ENCODE assay signal across 14 cellular contexts in the genomic region with DNA sequence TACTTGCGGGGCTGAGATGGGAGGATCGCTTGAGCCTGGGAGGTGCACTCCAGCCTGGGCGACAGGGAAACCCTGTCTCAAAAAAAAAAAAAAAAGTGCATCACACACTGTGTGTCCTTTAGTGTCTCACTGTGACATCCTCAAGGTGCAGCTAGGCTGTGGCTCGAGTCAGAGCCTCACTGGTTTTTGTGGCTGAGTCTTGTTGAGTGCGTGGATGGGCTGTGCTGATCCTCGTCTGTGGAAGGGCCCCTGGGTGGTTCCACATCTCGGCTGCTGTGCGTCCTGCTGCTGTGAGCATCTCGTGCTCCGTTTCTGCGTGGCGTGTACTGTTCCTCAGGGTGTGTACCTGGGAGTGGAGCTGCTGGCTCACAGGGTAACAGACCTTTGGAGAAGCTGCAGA. TPM values are rescaled to one million over a fixed set of nuclear protein-coding genes. Genes with fewer than 3 reads are reported as not detected.
DNase-seq lines count a peak whose midpoint lies in the region; ATAC-seq, FAIRE-seq and TF ChIP-seq lines count a peak whose summit lies in the region.
"Had no signal": no experiment of that assay in that cellular context is flagged by ENCODE, and none has a peak within 500 bp of the region (broad histone marks: within the 10 kb centered on the region; RNA-seq: fewer than 3 reads in every experiment).

No MANE protein-coding gene starts in this region.

- BruUV-seq in IMR-90 (replicated peaks; lab: Mats Ljungman, UMichigan) (no TSS peak), GM12878 (replicated peaks; lab: Mats Ljungman, UMichigan) (no TSS peak)

- DNase-seq in IMR-90 (no peak), GM12878 (ENCODE audit: low read depth, low spot score) (no peak), psoas muscle (no peak), foreskin keratinocyte (no peak)
- DNase-seq: activated CD4-positive, alpha-beta memory T cell treated with anti-CD3 and anti-CD28 coated beads for 36 hours; activated gamma-delta T cell treated with Interleukin-2 at 50 U/mL for 16 hours; CD4-positive, alpha-beta T cell; central memory CD4-positive, alpha-beta T cell; GOT3; spleen had no signal

- no peak overlapping the region for H3K23ac ChIP-seq in IMR-90 (ENCODE audit: low read depth, low read length)

- H4K8ac ChIP-seq in IMR-90 (ENCODE audit: low read depth in 2 of 2, low read length in 2 of 2), result no peak overlapping the region

- SMC1A ChIA-PET in GM12878 (lab: Charles Lee; ENCODE audit: uncharacterized antibody, unreplicated experiment), result interaction anchor here (0.6 to 0.8 kb wide), 2 partner anchors 22 to 484 kb away, joined by 3 to 4 read pairs; no protein-coding TSS in a partner anchor

- H2BK120ac ChIP-seq in IMR-90 (ENCODE audit: low read depth, low read length), result no peak overlapping the region

- H3K9me3 ChIP-seq in IMR-90 (ENCODE audit: control insufficient read depth, insufficient read depth, low read length) (no peaks in the 10 kb centered on the region), GM12878 (replicated peaks; ENCODE audit: control insufficient read depth, insufficient read depth, low read length) (no peaks in the 10 kb centered on the region), psoas muscle (no peaks in the 10 kb centered on the region)
- H3K9me3 ChIP-seq: spleen had no signal

- H3K4me3 ChIP-seq in IMR-90 (ENCODE audit: insufficient read depth, low read depth, low read length), result no peak overlapping the region
- no peak overlapping the region for H3K4me3 ChIP-seq in GM12878
- H3K4me3 ChIP-seq in psoas muscle, result peak overlapping the region; percentile 36
- H3K4me3 ChIP-seq: spleen had no signal

- FAIRE-seq in GM12878 (lab: Jason Lieb, UNC), result no peak

- peaks cover 15% of the 10 kb centered on the region for H3K9me1 ChIP-seq in IMR-90 (ENCODE audit: insufficient read depth, low read length)

- TF ChIP-seq CTCF in IMR-90 (conservative IDR thresholded peaks at IDR 0.05; ENCODE audit: low read depth, low read length), result no peak
- no peak for TF ChIP-seq CTCF in GM12878 (IDR thresholded peaks at IDR 0.05 in 2 of 3, conservative IDR thresholded peaks at IDR 0.05 in 1 of 3; ENCODE audit: control insufficient read depth in 2 of 3, extremely low read depth in 1 of 3, insufficient read depth in 1 of 3, low read depth in 3 of 3, low read length in 3 of 3)
- no peak for TF ChIP-seq CTCF in psoas muscle (IDR thresholded peaks at IDR 0.05)
- TF ChIP-seq CTCF in foreskin keratinocyte (conservative IDR thresholded peaks at IDR 0.05), result no peak

- H2AK9ac ChIP-seq in IMR-90 (replicated peaks; ENCODE audit: low read depth, low read length, poor library complexity), result no peak overlapping the region

- H4K5ac ChIP-seq in IMR-90 (ENCODE audit: low read depth, low read length), result no peak overlapping the region

- TF ChIP-seq POLR2A in IMR-90 (IDR thresholded peaks at IDR 0.05; ENCODE audit: low read depth, low read length), result no peak; the same call in 1 of the 2 replicates
- peak; percentile 32; the same call in 1 of the 2 replicates for TF ChIP-seq POLR2A in GM12878 (IDR thresholded peaks at IDR 0.05; ENCODE audit: low read depth, low read length)

- no peak overlapping the region for H2BK5ac ChIP-seq in IMR-90 (ENCODE audit: low read depth, low read length, poor library complexity, severe bottlenecking)

- ATAC-seq in IMR-90 (ENCODE audit: low read depth), result no peak
- no peak for ATAC-seq in GM12878
- ATAC-seq in psoas muscle, result no peak
- ATAC-seq in foreskin keratinocyte, result no peak
- no peak for ATAC-seq in GM18858 (IDR thresholded peaks at IDR 0.05; ENCODE audit: unreplicated experiment)
- no peak for ATAC-seq in HG03521 (IDR thresholded peaks at IDR 0.05; ENCODE audit: unreplicated experiment)
- ATAC-seq: left lobe of liver; natural killer cell treated with Interleukin-12 subunit alpha and Interleukin-12 subunit beta and Interleukin-15 and Interleukin-18, amount 100 ng/mL, for 72 hours had no signal

- POLR2A ChIA-PET in IMR-90 (lab: Charles Lee; ENCODE audit: unreplicated experiment) (no interaction called here), GM12878 (lab: Charles Lee) (no interaction called here)

- H3K27ac ChIP-seq in IMR-90 (ENCODE audit: insufficient read depth, low read length) (no peak overlapping the region), GM12878 (ENCODE audit: control insufficient read depth, insufficient read depth) (no peak overlapping the region), psoas muscle (peak overlapping the region; percentile 99), foreskin keratinocyte (no peak overlapping the region)

- H3K18ac ChIP-seq in IMR-90 (ENCODE audit: low read depth, low read length), result no peak overlapping the region

- in situ Hi-C loops in IMR-90 (cut with MboI; ENCODE audit: low sequenced_read_pairs), result no loop called here
- in situ Hi-C loops in GM12878 (cut with MboI), result no loop called here

- H3K4me1 ChIP-seq in IMR-90 (ENCODE audit: control insufficient read depth, insufficient read depth, low read length) (peaks cover 18% of the 10 kb centered on the region), GM12878 (ENCODE audit: control insufficient read depth, insufficient read depth, low read length) (peaks cover 14% of the 10 kb centered on the region), psoas muscle (peaks cover 89% of the 10 kb centered on the region), foreskin keratinocyte (peaks cover 13% of the 10 kb centered on the region)

- H2AK5ac ChIP-seq in IMR-90 (ENCODE audit: low read depth, low read length), result peak overlapping the region; percentile 17; the same call in 1 of the 2 replicates

- H3K9ac ChIP-seq in IMR-90 (ENCODE audit: low read depth, low read length) (no peak overlapping the region), GM12878 (ENCODE audit: control insufficient read depth, insufficient read depth, low read length) (no peak overlapping the region)

- CTCF ChIA-PET in IMR-90 (lab: Yijun Ruan, JAX), result interaction anchor here (0.6 to 1.5 kb wide), 2 partner anchors 18 to 27 kb away, joined by 4 to 5 read pairs; no protein-coding TSS in a partner anchor
- CTCF ChIA-PET in GM12878 (lab: Yijun Ruan, JAX), result no interaction called here

- no peak overlapping the region for H2BK20ac ChIP-seq in IMR-90 (ENCODE audit: low read depth, low read length)

- no peak overlapping the region for H3K56ac ChIP-seq in IMR-90 (ENCODE audit: extremely low read depth, insufficient read depth, low read length)

- H3K4ac ChIP-seq in IMR-90 (ENCODE audit: low read depth, low read length), result no peak overlapping the region

- TF ChIP-seq RAD21 in IMR-90 (IDR thresholded peaks at IDR 0.05; ENCODE audit: low read length) (no peak), GM12878 (IDR thresholded peaks at IDR 0.05; ENCODE audit: insufficient read depth, low read depth, low read length) (no peak)

- 88% methylated on average over 5 of the region's 12 CpGs; no CpG with 5 or more reads in 1 of the 2 experiments for WGBS in IMR-90 (ENCODE audit: extremely low coverage in 2 of 2, insufficient read length in 1 of 2), 2 experiments
- WGBS in GM12878 (ENCODE audit: insufficient coverage, insufficient replicate concordance, low lambda C conversion rate, missing lambda C conversion rate), result 85% methylated on average over 12 of the region's 12 CpGs
- 53 to 80% (median 59%) methylated on average over 12 of the region's 12 CpGs for WGBS in psoas muscle, 3 donors

- H2AFZ ChIP-seq in IMR-90 (replicated peaks; ENCODE audit: low read length, poor library complexity) (no peak overlapping the region), GM12878 (ENCODE audit: control insufficient read depth, low read depth, low read length) (no peak overlapping the region)

- no peaks in the 10 kb centered on the region for H3K27me3 ChIP-seq in IMR-90 (ENCODE audit: control insufficient read depth, insufficient read depth, low read length)
- H3K27me3 ChIP-seq in GM12878 (replicated peaks in 1 of 2; ENCODE audit: control insufficient read depth in 2 of 2, insufficient read depth in 2 of 2, low read length in 1 of 2), result no peaks in the 10 kb centered on the region
- no peaks in the 10 kb centered on the region for H3K27me3 ChIP-seq in psoas muscle (ENCODE audit: insufficient read depth in 3 of 3, low read length in 2 of 3)
- no peaks in the 10 kb centered on the region for H3K27me3 ChIP-seq in foreskin keratinocyte
- H3K27me3 ChIP-seq: spleen had no signal

- peaks cover 18 to 80% of the 10 kb centered on the region in 2 experiments; a peak in 3 of 4 replicates for H3K79me1 ChIP-seq in IMR-90 (ENCODE audit: low read depth in 1 of 2, low read length in 2 of 2)

- RAD21 ChIA-PET in GM12878 (lab: Charles Lee; ENCODE audit: unreplicated experiment), result no interaction called here

- TF ChIP-seq EP300 in GM12878 (IDR thresholded peaks at IDR 0.05; ENCODE audit: borderline replicate concordance in 1 of 2, control insufficient read depth in 1 of 2, low read depth in 2 of 2, low read length in 2 of 2), result no peak

- H3K4me2 ChIP-seq in IMR-90 (ENCODE audit: low read depth, low read length), result no peak overlapping the region
- H3K4me2 ChIP-seq in GM12878 (ENCODE audit: control insufficient read depth, insufficient read depth), result no peak overlapping the region

- H2BK15ac ChIP-seq in IMR-90 (ENCODE audit: low read depth, low read length), result no peak overlapping the region

- peaks cover 42% of the 10 kb centered on the region for H3K79me2 ChIP-seq in GM12878 (ENCODE audit: control insufficient read depth, insufficient read depth, low read length)

- intact Hi-C loops in IMR-90 (cut with micrococcal nuclease), result no loop called here
- intact Hi-C loops in GM12878 (cut with micrococcal nuclease; ENCODE audit: unreplicated experiment), result no loop called here
- intact Hi-C loops in psoas muscle (cut with DNase I), result loop anchor here in 1 of 2 donors (10.0 kb wide), 1 partner anchor 292 kb away; the partner anchor contains the start of gene ARID3A

- dilution Hi-C loops in IMR-90 (cut with HindIII; ENCODE audit: low sequenced_read_pairs, unreplicated experiment), result no loop called here

- no peak overlapping the region for H3K14ac ChIP-seq in IMR-90 (replicated peaks; ENCODE audit: low read depth, low read length)

- H3K36me3 ChIP-seq in IMR-90 (ENCODE audit: control insufficient read depth, insufficient read depth, low read length) (peaks cover 26% of the 10 kb centered on the region; the same call in 1 of the 2 replicates), GM12878 (ENCODE audit: control insufficient read depth in 2 of 2, insufficient read depth in 2 of 2, low read length in 1 of 2) (peaks cover 7 to 21% of the 10 kb centered on the region in 2 experiments; a peak in 3 of 4 replicates), psoas muscle (ENCODE audit: insufficient read depth in 1 of 2, low read depth in 1 of 2) (peaks cover 0 to 22% of the 10 kb centered on the region in 2 donors)

- peaks cover 63% of the 10 kb centered on the region for H4K20me1 ChIP-seq in IMR-90 (ENCODE audit: insufficient read depth, low read length)
- no peaks in the 10 kb centered on the region; the same call in 1 of the 2 replicates for H4K20me1 ChIP-seq in GM12878 (ENCODE audit: control insufficient read depth, insufficient read depth)

- H4K91ac ChIP-seq in IMR-90 (ENCODE audit: insufficient read depth, low read depth, low read length), result no peak overlapping the region

RNA-seq across cellular contexts. Expression of gene STK11, which starts 11.2 kb away (rescaled TPM):
- 39.3 and 45.0 TPM in 2 replicates for total RNA-seq in IMR-90 (2012; rRNA removed)
- 40.9 and 42.8 TPM in 2 replicates for polyA plus RNA-seq in IMR-90 (2012; rRNA removed)
- 35.6 and 50.4 TPM in 2 replicates for polyA plus RNA-seq in IMR-90 (2012; cell fraction: cytosol; rRNA removed)
- 146 and 257 TPM in 2 replicates for polyA plus RNA-seq in IMR-90 (2012; cell fraction: nucleus; rRNA removed; ENCODE audit: low replicate concordance)
- 65.3 and 74.4 TPM in 2 replicates for total RNA-seq in GM12878 (2013; cell fraction: nucleolus; rRNA removed)
- 62.0 and 65.7 TPM in 2 replicates for total RNA-seq in GM12878 (2014; rRNA removed)
- total RNA-seq in GM12878 (2014; rRNA removed; fragmentation: Illumina TruSeq; extraction: Trizol), result 30.7 and 34.3 TPM in 2 replicates
- total RNA-seq in GM12878 (2021), result 64.6 and 71.0 TPM in 2 replicates
- polyA plus RNA-seq in GM12878 (2011; ENCODE audit: low read depth), result 10.6 TPM
- 30.2 and 31.3 TPM in 2 replicates for polyA plus RNA-seq in GM12878 (2011; rRNA removed)
- polyA plus RNA-seq in GM12878 (2011; cell fraction: cytosol; rRNA removed), result 35.3 and 63.5 TPM in 2 replicates
- 132 and 164 TPM in 2 replicates for polyA plus RNA-seq in GM12878 (2011; cell fraction: nucleus; rRNA removed)
- polyA plus RNA-seq in GM12878 (2012), result 35.5 and 36.4 TPM in 2 replicates
- 8.5 and 16.3 TPM in 2 replicates for polyA plus RNA-seq in GM12878 (2014; fragmentation: Illumina TruSeq; extraction: Trizol)
- polyA plus RNA-seq in GM12878 (2014; fragmentation: Nextera tagmentation; extraction: Ambion mirVana), result under 1 TPM; 0.33 to 0.74 TPM
- polyA plus RNA-seq in GM12878 (2014; rRNA removed), result 57.0 and 69.5 TPM in 2 replicates
- polyA plus RNA-seq in GM12878 (2016; fragmentation: Nextera tagmentation; extraction: Ambion mirVana), result 1 to 10 TPM; 4.9 to 5.4 TPM
- polyA minus RNA-seq in GM12878 (2011; rRNA and poly(A)+ RNA removed), result 31.5 and 37.9 TPM in 2 replicates
- 19.5 and 22.7 TPM in 2 replicates for polyA minus RNA-seq in GM12878 (2011; cell fraction: cytosol; rRNA and poly(A)+ RNA removed)
- polyA minus RNA-seq in GM12878 (2011; cell fraction: nucleus; rRNA and poly(A)+ RNA removed), result 19.9 and 33.8 TPM in 2 replicates
- 10 to 100 TPM; 83.5 to 95.0 (median 88.3) TPM for total RNA-seq in psoas muscle
- polyA plus RNA-seq in psoas muscle, result 100 to 1,000 TPM in 1 of 3 donors, 10 to 100 TPM in 2; 64.9 to 133 (median 83.4) TPM
- total RNA-seq in foreskin keratinocyte, result 64.9 and 66.1 TPM in 2 replicates
- polyA plus RNA-seq in foreskin keratinocyte, result 46.9 and 47.1 TPM in 2 replicates

RNA-seq across cellular contexts. Expression of gene CBARP, which starts 21.0 kb away (rescaled TPM):
- total RNA-seq in IMR-90 (2012; rRNA removed), result 0.18 and 0.56 TPM in 2 replicates
- polyA plus RNA-seq in IMR-90 (2012; rRNA removed), result 3.9 and 8.5 TPM in 2 replicates
- 3.2 and 7.9 TPM in 2 replicates for polyA plus RNA-seq in IMR-90 (2012; cell fraction: cytosol; rRNA removed)
- 24.1 and 64.4 TPM in 2 replicates for polyA plus RNA-seq in IMR-90 (2012; cell fraction: nucleus; rRNA removed; ENCODE audit: low replicate concordance)
- total RNA-seq in GM12878 (2013; cell fraction: nucleolus; rRNA removed), result 1.2 and 1.3 TPM in 2 replicates
- 0.44 and 0.51 TPM in 2 replicates for total RNA-seq in GM12878 (2014; rRNA removed)
- total RNA-seq in GM12878 (2014; rRNA removed; fragmentation: Illumina TruSeq; extraction: Trizol), result 0.05 and 0.09 TPM in 2 replicates
- total RNA-seq in GM12878 (2021), result 0.59 and 0.61 TPM in 2 replicates
- 0.12 TPM for polyA plus RNA-seq in GM12878 (2011; ENCODE audit: low read depth)
- 0.03 and 0.04 TPM in 2 replicates for polyA plus RNA-seq in GM12878 (2011; rRNA removed)
- 0.09 and 0.28 TPM in 2 replicates for polyA plus RNA-seq in GM12878 (2011; cell fraction: cytosol; rRNA removed)
- 2.0 and 2.3 TPM in 2 replicates for polyA plus RNA-seq in GM12878 (2011; cell fraction: nucleus; rRNA removed)
- polyA plus RNA-seq in GM12878 (2012), result 1.2 and 1.9 TPM in 2 replicates
- polyA plus RNA-seq in GM12878 (2014; fragmentation: Illumina TruSeq; extraction: Trizol), result 0.04 TPM in 1 of 2 replicates, not detected in the other
- polyA plus RNA-seq in GM12878 (2014; fragmentation: Nextera tagmentation; extraction: Ambion mirVana), result not detected
- 0.55 and 0.93 TPM in 2 replicates for polyA plus RNA-seq in GM12878 (2014; rRNA removed)
- polyA plus RNA-seq in GM12878 (2016; fragmentation: Nextera tagmentation; extraction: Ambion mirVana), result under 1 TPM in 1 of 2 experiments, not detected in 1; 0.18 TPM
- polyA minus RNA-seq in GM12878 (2011; rRNA and poly(A)+ RNA removed), result not detected in 2 replicates
- polyA minus RNA-seq in GM12878 (2011; cell fraction: cytosol; rRNA and poly(A)+ RNA removed), result 0.83 TPM in 1 of 2 replicates, not detected in the other
- 0.19 TPM in 1 of 2 replicates, not detected in the other for polyA minus RNA-seq in GM12878 (2011; cell fraction: nucleus; rRNA and poly(A)+ RNA removed)
- 1 to 10 TPM in 2 of 4 donors, under 1 TPM in 2; 0.41 to 4.0 (median 1.5) TPM for total RNA-seq in psoas muscle
- polyA plus RNA-seq in psoas muscle, result 10 to 100 TPM in 1 of 3 donors, under 1 TPM in 2; 0.75 to 19.0 (median 0.88) TPM
- 3.0 and 3.1 TPM in 2 replicates for total RNA-seq in foreskin keratinocyte
- 2.4 TPM in 2 replicates for polyA plus RNA-seq in foreskin keratinocyte

RNA-seq across cellular contexts. Expression of gene ATP5F1D, which starts 24.8 kb away (rescaled TPM):
- 7.3 and 13.6 TPM in 2 replicates for total RNA-seq in IMR-90 (2012; rRNA removed)
- 140 and 189 TPM in 2 replicates for polyA plus RNA-seq in IMR-90 (2012; rRNA removed)
- 348 and 386 TPM in 2 replicates for polyA plus RNA-seq in IMR-90 (2012; cell fraction: cytosol; rRNA removed)
- 72.4 and 213 TPM in 2 replicates for polyA plus RNA-seq in IMR-90 (2012; cell fraction: nucleus; rRNA removed; ENCODE audit: low replicate concordance)
- 14.2 and 16.6 TPM in 2 replicates for total RNA-seq in GM12878 (2013; cell fraction: nucleolus; rRNA removed)
- total RNA-seq in GM12878 (2014; rRNA removed), result 45.8 and 52.5 TPM in 2 replicates
- total RNA-seq in GM12878 (2014; rRNA removed; fragmentation: Illumina TruSeq; extraction: Trizol), result 18.9 and 23.6 TPM in 2 replicates
- total RNA-seq in GM12878 (2021), result 304 and 305 TPM in 2 replicates
- polyA plus RNA-seq in GM12878 (2011; ENCODE audit: low read depth), result 34.8 TPM
- 18.5 and 46.6 TPM in 2 replicates for polyA plus RNA-seq in GM12878 (2011; rRNA removed)
- 109 and 189 TPM in 2 replicates for polyA plus RNA-seq in GM12878 (2011; cell fraction: cytosol; rRNA removed)
- polyA plus RNA-seq in GM12878 (2011; cell fraction: nucleus; rRNA removed), result 95.0 and 142 TPM in 2 replicates
- 163 and 185 TPM in 2 replicates for polyA plus RNA-seq in GM12878 (2012)
- 1.4 and 12.8 TPM in 2 replicates for polyA plus RNA-seq in GM12878 (2014; fragmentation: Illumina TruSeq; extraction: Trizol)
- 10 to 100 TPM in 1 of 2 experiments, 1 to 10 TPM in 1; 7.2 to 45.0 TPM for polyA plus RNA-seq in GM12878 (2014; fragmentation: Nextera tagmentation; extraction: Ambion mirVana)
- 179 and 216 TPM in 2 replicates for polyA plus RNA-seq in GM12878 (2014; rRNA removed)
- polyA plus RNA-seq in GM12878 (2016; fragmentation: Nextera tagmentation; extraction: Ambion mirVana), result 100 to 1,000 TPM; 355 to 357 TPM
- polyA minus RNA-seq in GM12878 (2011; rRNA and poly(A)+ RNA removed), result 38.4 and 79.7 TPM in 2 replicates
- polyA minus RNA-seq in GM12878 (2011; cell fraction: cytosol; rRNA and poly(A)+ RNA removed), result 73.8 and 96.8 TPM in 2 replicates
- polyA minus RNA-seq in GM12878 (2011; cell fraction: nucleus; rRNA and poly(A)+ RNA removed), result 21.4 and 39.0 TPM in 2 replicates
- total RNA-seq in psoas muscle, result 100 to 1,000 TPM; 362 to 759 (median 472) TPM
- polyA plus RNA-seq in psoas muscle, result 100 to 1,000 TPM; 310 to 858 (median 690) TPM
- total RNA-seq in foreskin keratinocyte, result 133 and 135 TPM in 2 replicates
- polyA plus RNA-seq in foreskin keratinocyte, result 244 and 259 TPM in 2 replicates

RNA-seq across cellular contexts. Expression of gene MIDN, which starts 31.6 kb away (rescaled TPM):
- total RNA-seq in IMR-90 (2012; rRNA removed) (2.2 and 2.5 TPM in 2 replicates), GM12878 (2014; rRNA removed) (6.1 and 8.4 TPM in 2 replicates), GM12878 (2014; rRNA removed; fragmentation: Illumina TruSeq; extraction: Trizol) (6.5 and 7.0 TPM in 2 replicates), GM12878 (2021) (51.5 and 52.3 TPM in 2 replicates), psoas muscle (100 to 1,000 TPM in 3 of 4 donors, 10 to 100 TPM in 1; 84.7 to 331 (median 217) TPM), foreskin keratinocyte (21.3 and 24.4 TPM in 2 replicates)
- polyA plus RNA-seq in IMR-90 (2012; rRNA removed) (24.1 and 26.0 TPM in 2 replicates), GM12878 (2011; rRNA removed) (7.6 and 12.2 TPM in 2 replicates), GM12878 (2014; fragmentation: Illumina TruSeq; extraction: Trizol) (4.2 and 7.9 TPM in 2 replicates), GM12878 (2014; fragmentation: Nextera tagmentation; extraction: Ambion mirVana) (under 1 TPM; 0.38 to 0.63 TPM), GM12878 (2014; rRNA removed) (30.9 and 33.7 TPM in 2 replicates), GM12878 (2016; fragmentation: Nextera tagmentation; extraction: Ambion mirVana) (1 to 10 TPM; 2.3 TPM), psoas muscle (100 to 1,000 TPM in 1 of 3 donors, 10 to 100 TPM in 2; 29.2 to 147 (median 36.4) TPM), foreskin keratinocyte (16.6 and 17.7 TPM in 2 replicates)
- polyA plus RNA-seq in IMR-90 (2012; cell fraction: cytosol; rRNA removed), result 39.2 and 47.7 TPM in 2 replicates
- polyA plus RNA-seq in IMR-90 (2012; cell fraction: nucleus; rRNA removed; ENCODE audit: low replicate concordance), result 97.0 and 144 TPM in 2 replicates
- total RNA-seq in GM12878 (2013; cell fraction: nucleolus; rRNA removed), result 69.3 and 73.1 TPM in 2 replicates
- polyA plus RNA-seq in GM12878 (2011; ENCODE audit: low read depth), result 6.0 TPM
- polyA plus RNA-seq in GM12878 (2011; cell fraction: cytosol; rRNA removed), result 24.2 and 29.5 TPM in 2 replicates
- 102 and 129 TPM in 2 replicates for polyA plus RNA-seq in GM12878 (2011; cell fraction: nucleus; rRNA removed)
- polyA plus RNA-seq in GM12878 (2012), result 26.6 and 35.6 TPM in 2 replicates
- 2.3 and 11.8 TPM in 2 replicates for polyA minus RNA-seq in GM12878 (2011; rRNA and poly(A)+ RNA removed)
- polyA minus RNA-seq in GM12878 (2011; cell fraction: cytosol; rRNA and poly(A)+ RNA removed), result 21.7 and 23.8 TPM in 2 replicates
- polyA minus RNA-seq in GM12878 (2011; cell fraction: nucleus; rRNA and poly(A)+ RNA removed), result 29.9 and 46.6 TPM in 2 replicates

RNA-seq across cellular contexts. Expression of gene SBNO2, which starts 42.7 kb away (rescaled TPM):
- total RNA-seq in IMR-90 (2012; rRNA removed) (13.4 and 13.6 TPM in 2 replicates), GM12878 (2014; rRNA removed) (13.8 and 15.8 TPM in 2 replicates), GM12878 (2014; rRNA removed; fragmentation: Illumina TruSeq; extraction: Trizol) (4.8 and 5.6 TPM in 2 replicates), GM12878 (2021) (38.5 and 44.6 TPM in 2 replicates), psoas muscle (100 to 1,000 TPM in 1 of 4 donors, 10 to 100 TPM in 3; 20.9 to 138 (median 76.9) TPM), foreskin keratinocyte (31.9 and 32.2 TPM in 2 replicates)
- polyA plus RNA-seq in IMR-90 (2012; rRNA removed) (40.4 and 40.5 TPM in 2 replicates), GM12878 (2011; rRNA removed) (2.7 and 7.2 TPM in 2 replicates), GM12878 (2014; fragmentation: Illumina TruSeq; extraction: Trizol) (2.2 and 5.0 TPM in 2 replicates), GM12878 (2014; fragmentation: Nextera tagmentation; extraction: Ambion mirVana) (under 1 TPM; 0.08 to 0.15 TPM), GM12878 (2014; rRNA removed) (21.8 and 26.0 TPM in 2 replicates), GM12878 (2016; fragmentation: Nextera tagmentation; extraction: Ambion mirVana) (1 to 10 TPM; 4.2 to 5.9 TPM), psoas muscle (10 to 100 TPM; 18.5 to 47.2 (median 20.2) TPM), foreskin keratinocyte (18.2 and 18.3 TPM in 2 replicates)
- polyA plus RNA-seq in IMR-90 (2012; cell fraction: cytosol; rRNA removed), result 16.4 and 33.2 TPM in 2 replicates
- 123 and 292 TPM in 2 replicates for polyA plus RNA-seq in IMR-90 (2012; cell fraction: nucleus; rRNA removed; ENCODE audit: low replicate concordance)
- total RNA-seq in GM12878 (2013; cell fraction: nucleolus; rRNA removed), result 26.2 and 31.8 TPM in 2 replicates
- polyA plus RNA-seq in GM12878 (2011; ENCODE audit: low read depth), result 3.3 TPM
- polyA plus RNA-seq in GM12878 (2011; cell fraction: cytosol; rRNA removed), result 9.3 and 12.8 TPM in 2 replicates
- polyA plus RNA-seq in GM12878 (2011; cell fraction: nucleus; rRNA removed), result 64.7 and 83.4 TPM in 2 replicates
- 12.3 and 13.5 TPM in 2 replicates for polyA plus RNA-seq in GM12878 (2012)
- 10.8 and 18.6 TPM in 2 replicates for polyA minus RNA-seq in GM12878 (2011; rRNA and poly(A)+ RNA removed)
- polyA minus RNA-seq in GM12878 (2011; cell fraction: cytosol; rRNA and poly(A)+ RNA removed), result 17.7 and 21.2 TPM in 2 replicates
- polyA minus RNA-seq in GM12878 (2011; cell fraction: nucleus; rRNA and poly(A)+ RNA removed), result 15.5 and 27.3 TPM in 2 replicates
